10 cellular contexts compared by ENCODE assay signal in genomic region chr11:16791494-16791961, GRCh38. TPM values are rescaled to one million over a fixed set of nuclear protein-coding genes. Genes with fewer than 3 reads are reported as not detected.
A peak's percentile ranks its signal among the peaks of the same experiment; 100 is the strongest.
DNase-seq lines count a peak whose midpoint lies in the region; ATAC-seq, FAIRE-seq and TF ChIP-seq lines count a peak whose summit lies in the region.
"Had no signal": no experiment of that assay in that cellular context is flagged by ENCODE, and none has a peak within 500 bp of the region (broad histone marks: within the 10 kb centered on the region; RNA-seq: fewer than 3 reads in every experiment).

No MANE protein-coding gene starts in this region.

- peak; percentile 32 for DNase-seq in SIG-M5 treated with dmso at 0.1 percent for 504 hours (lab: John Stamatoyannopoulos, UW; ENCODE audit: unreplicated experiment)
- DNase-seq in SIG-M5 (lab: John Stamatoyannopoulos, UW), result no peak
- peak; percentile 69 for DNase-seq in amniotic stem cell (lab: John Stamatoyannopoulos, UW)
- peak; percentile 86 for DNase-seq in islet precursor cell
- peak; percentile 62 to 63 for DNase-seq in thyroid gland
- DNase-seq in GM12891 (ENCODE audit: insufficient read length, low spot score), result no peak
- no peak for DNase-seq in DMS 273 (lab: John Stamatoyannopoulos, UW; ENCODE audit: unreplicated experiment)
- DNase-seq: activated CD8-positive, alpha-beta memory T cell treated with anti-CD3 and anti-CD28 coated beads, Interleukin-2, amount 10 ng/mL, durations not matched to agents 7 days and 5 days had no signal

- no peaks in the 10 kb centered on the region for H3K9me3 ChIP-seq in thyroid gland
- H3K9me3 ChIP-seq: neutrophil had no signal

- peak overlapping the region; percentile 82 to 91 (median 87) for H3K27ac ChIP-seq in thyroid gland
- H3K27ac ChIP-seq: neutrophil had no signal

- TF ChIP-seq POLR2A in thyroid gland (IDR thresholded peaks at IDR 0.05) (no peak), GM12891 (IDR thresholded peaks at IDR 0.05; ENCODE audit: low read depth, low read length) (no peak)

- H3K4me1 ChIP-seq in thyroid gland, result peaks cover 45 to 64% of the 10 kb centered on the region in 2 donors

- no peaks in the 10 kb centered on the region for H3K36me3 ChIP-seq in thyroid gland
- H3K36me3 ChIP-seq: neutrophil had no signal

- H3K27me3 ChIP-seq in thyroid gland, result no peaks in the 10 kb centered on the region
- H3K27me3 ChIP-seq: neutrophil had no signal

- no peak for ATAC-seq in HG02981 (IDR thresholded peaks at IDR 0.05; ENCODE audit: unreplicated experiment)
- ATAC-seq: activated CD8-positive, alpha-beta memory T cell treated with anti-CD3 and anti-CD28 coated beads, Interleukin-2, amount 10 ng/mL, durations not matched to agents 7 days and 5 days had no signal

- WGBS in thyroid gland, 2 donors, result 16 to 24% methylated on average over 9 of the region's 9 CpGs

- no peak for TF ChIP-seq CTCF in thyroid gland (IDR thresholded peaks at IDR 0.05)

- no peak overlapping the region for H3K4me3 ChIP-seq in thyroid gland (replicated peaks in 1 of 3)

- no peak for FAIRE-seq in GM12891 (lab: Jason Lieb, UNC)

- intact Hi-C loops in thyroid gland (cut with DNase I), result no loop called here

TF ChIP-seq in GM12891, 5 proteins besides CTCF, POLR2A, EP300 and RAD21:
- TF ChIP-seq PAX5 (IDR thresholded peaks at IDR 0.05; ENCODE audit: insufficient read depth, low read length, severe bottlenecking), result no peak
TF ChIP-seq in GM12891: peak in this region for 0.

RNA-seq across cellular contexts. Expression of gene C11orf58, which starts 53.1 kb away (rescaled TPM):
- total RNA-seq in thyroid gland, result 100 to 1,000 TPM; 190 to 280 (median 195) TPM
- polyA plus RNA-seq in GM12891 (2012; ENCODE audit: low read depth, missing spikeins), result 189 TPM

Comparison
In these comparisons a context has a peak if more than half of its experiments do, and no peak if none do; other contexts are left out.
1. DNase-seq: peak in SIG-M5 treated with dmso at 0.1 percent for 504 hours (single experiment), amniotic stem cell (single experiment), islet precursor cell (single experiment) and thyroid gland (2 of 2); none in SIG-M5 (single experiment), GM12891 (single experiment) and DMS 273 (single experiment).